Comparison of ENCODE assay signal across 1 cellular context in the genomic region with DNA sequence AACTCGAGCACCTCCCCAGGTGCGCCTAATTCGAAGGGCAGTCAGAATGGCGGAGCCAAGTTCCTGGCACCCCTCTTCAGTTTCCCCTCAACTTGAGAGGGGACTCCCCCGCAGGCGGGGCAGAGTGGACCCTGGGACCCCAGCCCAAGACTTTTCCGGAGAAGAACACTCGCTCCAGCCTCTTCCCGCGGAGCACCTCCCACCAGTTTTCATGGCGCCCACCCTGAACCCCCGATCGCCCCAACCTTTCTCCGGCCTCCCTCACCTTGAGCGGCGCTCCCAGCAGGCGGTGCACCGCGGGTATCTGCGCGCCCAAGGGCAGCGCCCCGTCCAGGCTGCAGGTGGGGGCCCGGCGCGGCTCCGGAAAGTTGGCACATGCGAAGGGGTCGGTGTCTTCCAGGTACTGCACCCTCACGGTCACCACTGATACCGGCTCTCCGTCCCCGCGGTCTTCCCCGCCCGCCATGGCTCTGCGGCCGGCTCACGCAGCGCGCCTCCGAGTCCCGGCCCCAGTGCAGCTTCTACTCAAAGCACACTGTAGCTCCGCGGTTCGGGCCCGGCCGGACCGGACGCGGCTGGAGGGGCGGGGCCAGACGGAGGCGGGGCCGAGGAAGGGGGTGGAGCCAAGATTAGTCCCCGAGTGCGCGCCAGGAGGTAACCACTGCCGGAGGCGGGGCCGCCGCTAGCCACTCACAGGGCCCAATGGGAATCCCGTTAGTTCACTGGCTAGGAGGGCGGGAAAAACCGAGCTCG.
TF ChIP-seq lines count a peak whose summit lies in the region.

FHOD1 (minus strand) TSS at position 537 of the 753 bp plus-strand sequence; CDS start at position 466, 71 bp downstream.

TF ChIP-seq in HepG2, 621 proteins besides CTCF, POLR2A, EP300 and RAD21 (continued from another document and continues in another):
- TF ChIP-seq MXD1 (CRISPR knock-in tag; IDR thresholded peaks at IDR 0.05) (peak; percentile 79; the same call in 1 of the 2 replicates), FOSL2 (CRISPR knock-in tag; IDR thresholded peaks at IDR 0.05) (peak; percentile 50), ZBTB33 (CRISPR knock-in tag; IDR thresholded peaks at IDR 0.05) (no peak), ZNF101 (CRISPR knock-in tag; IDR thresholded peaks at IDR 0.05; ENCODE audit: borderline replicate concordance, low read depth) (no peak), ZNF543 (CRISPR knock-in tag; IDR thresholded peaks at IDR 0.05) (no peak; the same call in 1 of the 2 replicates), NRL (CRISPR knock-in tag; IDR thresholded peaks at IDR 0.05; ENCODE audit: borderline replicate concordance) (peak; percentile 89; the same call in 1 of the 2 replicates), ZNF256 (CRISPR knock-in tag; conservative IDR thresholded peaks at IDR 0.05) (no peak), SP5 (CRISPR knock-in tag; IDR thresholded peaks at IDR 0.05; ENCODE audit: borderline replicate concordance, low read depth) (no peak; the same call in 1 of the 2 replicates), ZNF768 (CRISPR knock-in tag; IDR thresholded peaks at IDR 0.05) (peak; percentile 44; the same call in 1 of the 2 replicates), ZNF138 (CRISPR knock-in tag; IDR thresholded peaks at IDR 0.05; ENCODE audit: low read depth) (no peak), MEIS2 (CRISPR knock-in tag; IDR thresholded peaks at IDR 0.05) (peak; percentile 14; the same call in 1 of the 2 replicates), FOXJ3 (CRISPR knock-in tag; IDR thresholded peaks at IDR 0.05; ENCODE audit: borderline replicate concordance) (no peak), TOE1 (CRISPR knock-in tag; IDR thresholded peaks at IDR 0.05) (0 out of 2 replicates have a peak, but pooled peaks have one; percentile 74), ZNF629 (CRISPR knock-in tag; conservative IDR thresholded peaks at IDR 0.05) (no peak), ZNF572 (CRISPR knock-in tag; IDR thresholded peaks at IDR 0.05) (0 out of 2 replicates have a peak, but pooled peaks have one; percentile 46), AFF4 (CRISPR knock-in tag; IDR thresholded peaks at IDR 0.05) (peak; percentile 72; the same call in 1 of the 2 replicates), HINFP (CRISPR knock-in tag; IDR thresholded peaks at IDR 0.05; ENCODE audit: low read depth) (no peak), ZEB1 (IDR thresholded peaks at IDR 0.05; ENCODE audit: insufficient replicate concordance, low read depth) (no peak), ZNF225 (CRISPR knock-in tag; IDR thresholded peaks at IDR 0.05) (peak; percentile 45; the same call in 1 of the 2 replicates), AKNA (CRISPR knock-in tag; IDR thresholded peaks at IDR 0.05; ENCODE audit: borderline replicate concordance) (no peak), CHCHD3 (CRISPR knock-in tag; IDR thresholded peaks at IDR 0.05) (no peak; the same call in 1 of the 2 replicates), ASH2L (IDR thresholded peaks at IDR 0.05; ENCODE audit: insufficient read length, low read depth, low read length) (peak; percentile 52), MAFK (conservative IDR thresholded peaks at IDR 0.05 in 1 of 2, IDR thresholded peaks at IDR 0.05 in 1 of 2; ENCODE audit: low read length in 2 of 2) (no peak), PHF5A (CRISPR knock-in tag; IDR thresholded peaks at IDR 0.05; ENCODE audit: low read depth, unreplicated experiment) (no peak), MED13 (CRISPR knock-in tag; IDR thresholded peaks at IDR 0.05) (0 out of 2 replicates have a peak, but pooled peaks have one; percentile 31), PBX2 (CRISPR knock-in tag; IDR thresholded peaks at IDR 0.05) (no peak), SCMH1 (CRISPR knock-in tag; IDR thresholded peaks at IDR 0.05; ENCODE audit: borderline replicate concordance) (no peak), REPIN1 (CRISPR knock-in tag; IDR thresholded peaks at IDR 0.05; ENCODE audit: borderline replicate concordance, low read depth) (peak; percentile 85; the same call in 1 of the 2 replicates), ZFP37 (CRISPR knock-in tag; IDR thresholded peaks at IDR 0.05; ENCODE audit: borderline replicate concordance) (no peak), RXRA (CRISPR knock-in tag; IDR thresholded peaks at IDR 0.05) (peak; percentile 44; the same call in 1 of the 2 replicates), NFE2 (CRISPR knock-in tag; IDR thresholded peaks at IDR 0.05) (no peak), ELF3 (CRISPR knock-in tag; IDR thresholded peaks at IDR 0.05) (no peak), SMC3 (IDR thresholded peaks at IDR 0.05; ENCODE audit: low read length) (no peak)
- TF ChIP-seq, protein P1, sequence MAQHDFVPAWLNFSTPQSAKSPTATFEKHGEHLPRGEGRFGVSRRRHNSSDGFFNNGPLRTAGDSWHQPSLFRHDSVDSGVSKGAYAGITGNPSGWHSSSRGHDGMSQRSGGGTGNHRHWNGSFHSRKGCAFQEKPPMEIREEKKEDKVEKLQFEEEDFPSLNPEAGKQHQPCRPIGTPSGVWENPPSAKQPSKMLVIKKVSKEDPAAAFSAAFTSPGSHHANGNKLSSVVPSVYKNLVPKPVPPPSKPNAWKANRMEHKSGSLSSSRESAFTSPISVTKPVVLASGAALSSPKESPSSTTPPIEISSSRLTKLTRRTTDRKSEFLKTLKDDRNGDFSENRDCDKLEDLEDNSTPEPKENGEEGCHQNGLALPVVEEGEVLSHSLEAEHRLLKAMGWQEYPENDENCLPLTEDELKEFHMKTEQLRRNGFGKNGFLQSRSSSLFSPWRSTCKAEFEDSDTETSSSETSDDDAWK (CRISPR knock-in tag; IDR thresholded peaks at IDR 0.05): no peak
